9 cellular contexts compared by ENCODE assay signal in genomic region chr9:32251539-32251938, GRCh38.
DNase-seq lines count a peak whose midpoint lies in the region; ATAC-seq, FAIRE-seq and TF ChIP-seq lines count a peak whose summit lies in the region.
"Had no signal": no experiment of that assay in that cellular context is flagged by ENCODE, and none has a peak within 500 bp of the region (broad histone marks: within the 10 kb centered on the region; RNA-seq: fewer than 3 reads in every experiment).

No MANE protein-coding gene starts in this region.

- DNase-seq in AG09309 (ENCODE audit: low read depth) (no peak), GM12892 (ENCODE audit: insufficient read length) (peak; percentile 27), NCI-H1105 (lab: John Stamatoyannopoulos, UW) (peak; percentile 75), SKM-1 treated with dmso at 0.1 percent for 144 hours (lab: John Stamatoyannopoulos, UW; ENCODE audit: unreplicated experiment) (peak; percentile 35), dermis microvascular lymphatic vessel endothelial cell (ENCODE audit: low read depth in 2 of 2) (peak; percentile 43 to 56), mucosa of descending colon (peak in 1 of 3 donors; percentile 71), mesenteric fat pad (ENCODE audit: low spot score) (no peak)

- no peak overlapping the region for H3K4me3 ChIP-seq in AG09309 (ENCODE audit: control insufficient read depth, low read depth, low read length)
- no peak overlapping the region for H3K4me3 ChIP-seq in mucosa of descending colon
- H3K4me3 ChIP-seq: skin epidermis had no signal

- no peaks in the 10 kb centered on the region for H3K9me3 ChIP-seq in mucosa of descending colon

- no peak for TF ChIP-seq POLR2A in GM12892 (IDR thresholded peaks at IDR 0.05; ENCODE audit: low read depth, low read length)

- intact Hi-C loops in mucosa of descending colon (cut with DNase I, micrococcal nuclease), result no loop called here

- peak; percentile 27 for TF ChIP-seq CTCF in AG09309 (IDR thresholded peaks at IDR 0.05; ENCODE audit: control insufficient read depth, insufficient read depth, low read depth, low read length, missing control alignments)
- TF ChIP-seq CTCF in mucosa of descending colon (IDR thresholded peaks at IDR 0.05), result peak; percentile 10

- H3K4me1 ChIP-seq in mucosa of descending colon (ENCODE audit: low read depth), result no peaks in the 10 kb centered on the region

- ATAC-seq in HG02798 (IDR thresholded peaks at IDR 0.05; ENCODE audit: poor library complexity, unreplicated experiment), result peak; percentile 91
- peak; percentile 65 for ATAC-seq in mucosa of descending colon

- peak; percentile 79 for FAIRE-seq in GM12892 (lab: Jason Lieb, UNC)

- no peaks in the 10 kb centered on the region for H3K36me3 ChIP-seq in mucosa of descending colon (ENCODE audit: low read depth)

Comparison
In these comparisons a context has a peak if more than half of its experiments do, and no peak if none do; other contexts are left out.
1. DNase-seq: peak in GM12892 (single experiment), NCI-H1105 (single experiment), SKM-1 treated with dmso at 0.1 percent for 144 hours (single experiment) and dermis microvascular lymphatic vessel endothelial cell (2 of 2); none in AG09309 (single experiment) and mesenteric fat pad (single experiment).